ENCODE assay signal across 8 cellular contexts in the genomic region with DNA sequence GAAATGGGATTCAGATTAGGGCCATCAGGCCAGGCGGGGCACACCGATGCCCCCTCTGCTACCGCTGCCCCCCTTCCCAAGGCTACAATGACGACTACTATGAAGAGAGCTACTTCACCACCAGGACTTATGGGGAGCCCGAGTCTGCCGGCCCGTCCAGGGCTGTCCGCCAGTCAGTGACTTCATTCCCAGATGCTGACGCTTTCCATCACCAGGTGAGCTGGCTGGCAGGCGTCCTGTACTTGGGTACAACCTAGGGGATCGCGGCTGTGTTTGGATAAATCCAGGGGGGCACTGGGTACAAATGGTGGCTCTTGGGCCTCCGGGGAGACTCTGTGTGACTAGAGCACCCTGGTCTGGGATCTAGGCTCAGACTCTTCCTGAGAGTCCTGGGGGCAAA. TPM values are rescaled to one million over a fixed set of nuclear protein-coding genes. Genes with fewer than 3 reads are reported as not detected.
DNase-seq lines count a peak whose midpoint lies in the region; ATAC-seq and TF ChIP-seq lines count a peak whose summit lies in the region.

No MANE protein-coding gene starts in this region.

- H3K36me3 Mint-ChIP-seq in CD8-positive, alpha-beta T cell, result peaks cover 21% of the 10 kb centered on the region

- POLR2A ChIA-PET in CD8-positive, alpha-beta T cell (lab: Charles Lee), result interaction anchor here (1.3 to 4.5 kb wide), 3 partner anchors 9 to 19 kb away, joined by 4 to 23 read pairs (median 4); a partner anchor contains a TSS
- POLR2A ChIA-PET in OCI-LY7 (lab: Charles Lee), result no interaction called here

- H3K27me3 ChIP-seq in CD8-positive, alpha-beta T cell (ENCODE audit: insufficient read depth, low read length), result no peaks in the 10 kb centered on the region
- H3K27me3 ChIP-seq in osteoblast (ENCODE audit: insufficient read depth, low read length), result no peaks in the 10 kb centered on the region

- H3K9me2 ChIP-seq in OCI-LY7 (ENCODE audit: insufficient read depth, low read length), result no peaks in the 10 kb centered on the region

- H3K9me3 Mint-ChIP-seq in CD8-positive, alpha-beta T cell, result no peaks in the 10 kb centered on the region

- H3K9me3 ChIP-seq in CD8-positive, alpha-beta T cell (ENCODE audit: low read length), result no peaks in the 10 kb centered on the region
- H3K9me3 ChIP-seq in OCI-LY7 (ENCODE audit: low read length) (no peaks in the 10 kb centered on the region), osteoblast (ENCODE audit: low read depth, low read length) (no peaks in the 10 kb centered on the region)

- no peaks in the 10 kb centered on the region for H4K20me1 ChIP-seq in OCI-LY7 (ENCODE audit: insufficient read depth, low read length)
- peaks cover 2% of the 10 kb centered on the region for H4K20me1 ChIP-seq in osteoblast (ENCODE audit: insufficient read depth, low read length)

- H3K4me1 ChIP-seq in CD8-positive, alpha-beta T cell (ENCODE audit: insufficient read depth, low read length), result peaks cover 22% of the 10 kb centered on the region
- peaks cover 23% of the 10 kb centered on the region for H3K4me1 ChIP-seq in OCI-LY7 (ENCODE audit: insufficient read depth, low read length, poor library complexity, severe bottlenecking)
- peaks cover 9% of the 10 kb centered on the region for H3K4me1 ChIP-seq in osteoblast (ENCODE audit: insufficient read depth, low read length)

- H3K4me2 ChIP-seq in OCI-LY7 (ENCODE audit: low read length), result peak overlapping the region; percentile 71
- peak overlapping the region; percentile 85 for H3K4me2 ChIP-seq in osteoblast (ENCODE audit: insufficient read depth, low read length)

- ATAC-seq in CD8-positive, alpha-beta T cell, result no peak
- ATAC-seq in GM21367 (IDR thresholded peaks at IDR 0.05; ENCODE audit: unreplicated experiment), result no peak

- BruUV-seq in OCI-LY7 (replicated peaks; lab: Mats Ljungman, UMichigan), result no TSS peak

- no peak overlapping the region for H2AFZ ChIP-seq in OCI-LY7 (ENCODE audit: low read length)
- H2AFZ ChIP-seq in osteoblast (ENCODE audit: low read length), result no peak overlapping the region

- H3K79me2 ChIP-seq in OCI-LY7 (ENCODE audit: insufficient read depth, low read depth, low read length) (peaks cover 13% of the 10 kb centered on the region), osteoblast (ENCODE audit: insufficient read depth, low read length) (peaks cover 21% of the 10 kb centered on the region)

- H3K4me3 ChIP-seq in CD8-positive, alpha-beta T cell (ENCODE audit: low read depth, low read length), result peak overlapping the region; percentile 73
- H3K4me3 ChIP-seq in OCI-LY7 (ENCODE audit: low read depth, low read length, poor library complexity, severe bottlenecking) (peak overlapping the region; percentile 88), osteoblast (ENCODE audit: insufficient read depth, low read length) (peak overlapping the region; percentile 82)

- peaks cover 16% of the 10 kb centered on the region for H3K4me1 Mint-ChIP-seq in CD8-positive, alpha-beta T cell (ENCODE audit: low read depth)

- peak overlapping the region; percentile 93 for H3K27ac Mint-ChIP-seq in CD8-positive, alpha-beta T cell

- TF ChIP-seq CTCF in CD8-positive, alpha-beta T cell (IDR thresholded peaks at IDR 0.05), result no peak
- TF ChIP-seq CTCF in OCI-LY7 (conservative IDR thresholded peaks at IDR 0.05; ENCODE audit: low read length), result no peak
- no peak for TF ChIP-seq CTCF in osteoblast (IDR thresholded peaks at IDR 0.05; ENCODE audit: extremely low read depth, low read depth, low read length)

- H3K27ac ChIP-seq in CD8-positive, alpha-beta T cell (ENCODE audit: low read depth, low read length), result peak overlapping the region; percentile 99
- no peak overlapping the region for H3K27ac ChIP-seq in OCI-LY7 (ENCODE audit: low read depth, low read length, poor library complexity, severe bottlenecking)
- H3K27ac ChIP-seq in epithelial cell of prostate, result peak overlapping the region; percentile 73
- H3K27ac ChIP-seq in osteoblast (ENCODE audit: low read depth, low read length), result peak overlapping the region; percentile 90

- H3K27me3 Mint-ChIP-seq in CD8-positive, alpha-beta T cell (ENCODE audit: low read depth), result no peaks in the 10 kb centered on the region

- peaks cover 5% of the 10 kb centered on the region for H3K36me3 ChIP-seq in CD8-positive, alpha-beta T cell (ENCODE audit: insufficient read depth, low read length)
- H3K36me3 ChIP-seq in OCI-LY7 (ENCODE audit: insufficient read depth, low read length) (peaks cover 4% of the 10 kb centered on the region; the same call in 1 of the 2 replicates), osteoblast (ENCODE audit: insufficient read depth, low read length) (peaks cover 12% of the 10 kb centered on the region)

- CTCF ChIA-PET in CD8-positive, alpha-beta T cell (lab: Charles Lee), result no interaction called here
- CTCF ChIA-PET in OCI-LY7 (lab: Charles Lee; ENCODE audit: unreplicated experiment), result no interaction called here

- H3K4me3 Mint-ChIP-seq in CD8-positive, alpha-beta T cell, result peak overlapping the region; percentile 85

- DNase-seq in CD8-positive, alpha-beta T cell, result peak in 1 of 7 experiments; percentile 17
- DNase-seq in OCI-LY7 (ENCODE audit: low spot score) (no peak), epithelial cell of prostate (ENCODE audit: low read depth, low spot score) (no peak), osteoblast (ENCODE audit: insufficient read length, low spot score, missing footprints) (peak; percentile 72), NCI-H1694 treated with DMSO at 0.1 percent for 48 hours (lab: John Stamatoyannopoulos, UW) (no peak)
- DNase-seq in stimulated activated CD4-positive, alpha-beta T cell treated with anti-CD3 and anti-CD28 coated beads, Interleukin-4, amount 100 ng/mL, for 24 hours, result no peak
- DNase-seq in activated CD4-positive, alpha-beta T cell treated with anti-CD3 and anti-CD28 coated beads for 4 hours, result no peak

- intact Hi-C loops in CD8-positive, alpha-beta T cell (cut with DNase I, micrococcal nuclease), result no loop called here
- intact Hi-C loops in OCI-LY7 (cut with micrococcal nuclease; ENCODE audit: unreplicated experiment), result no loop called here

RNA-seq across cellular contexts. Expression of a gene that starts 1.1 kb away (rescaled TPM):
- total RNA-seq in CD8-positive, alpha-beta T cell, result 100 to 1,000 TPM; 176 TPM
- total RNA-seq in OCI-LY7 (2014; rRNA removed; shearing (Covaris generic)), result 25.3 and 35.4 TPM in 2 replicates
- total RNA-seq in OCI-LY7 (2022) (64.1 and 64.6 TPM in 2 replicates), osteoblast (28.0 and 29.7 TPM in 2 replicates)

RNA-seq across cellular contexts. Expression of a gene that starts 5.7 kb away (rescaled TPM):
- 1,000 to 10,000 TPM; 1,274 to 1,333 TPM for total RNA-seq in CD8-positive, alpha-beta T cell
- total RNA-seq in OCI-LY7 (2014; rRNA removed; shearing (Covaris generic)), result 78.8 and 91.2 TPM in 2 replicates
- total RNA-seq in OCI-LY7 (2022) (96.9 and 97.7 TPM in 2 replicates), osteoblast (2,632 and 3,431 TPM in 2 replicates)

RNA-seq across cellular contexts. Expression of a gene that starts 18.0 kb away (rescaled TPM):
- 1,000 to 10,000 TPM; 6,105 to 6,263 TPM for total RNA-seq in CD8-positive, alpha-beta T cell
- 4,261 and 4,291 TPM in 2 replicates for total RNA-seq in OCI-LY7 (2014; rRNA removed; shearing (Covaris generic))
- total RNA-seq in OCI-LY7 (2022) (2,447 and 2,466 TPM in 2 replicates), osteoblast (1,832 and 2,517 TPM in 2 replicates)

RNA-seq across cellular contexts. Expression of a gene that starts 28.9 kb away (rescaled TPM):
- 10 to 100 TPM; 19.3 to 19.7 TPM for total RNA-seq in CD8-positive, alpha-beta T cell
- total RNA-seq in OCI-LY7 (2014; rRNA removed; shearing (Covaris generic)), result 13.4 and 23.1 TPM in 2 replicates
- 21.5 and 30.1 TPM in 2 replicates for total RNA-seq in OCI-LY7 (2022)
- total RNA-seq in osteoblast, result 58.9 and 74.6 TPM in 2 replicates

RNA-seq across cellular contexts. Expression of a gene that starts 31.2 kb away (rescaled TPM):
- total RNA-seq in CD8-positive, alpha-beta T cell, result 10 to 100 TPM; 48.9 to 52.3 TPM
- total RNA-seq in OCI-LY7 (2014; rRNA removed; shearing (Covaris generic)), result 74.2 and 94.5 TPM in 2 replicates
- total RNA-seq in OCI-LY7 (2022) (85.3 and 104 TPM in 2 replicates), osteoblast (15.6 and 19.2 TPM in 2 replicates)

Comparison
In these comparisons a context has a peak if more than half of its experiments do, and no peak if none do; other contexts are left out.
1. RNA of a gene that starts 5.7 kb away (total RNA-seq): 2,632 to 3,431 TPM in osteoblast and 1,274 to 1,333 TPM in CD8-positive, alpha-beta T cell; 78.8 to 97.7 TPM in OCI-LY7; every median in the first group is over 10 times any median in the second.
2. Peak in every context shown above with its lines, with median percentiles within 50 percentile points of each other: H3K4me3 ChIP-seq.